8 cellular contexts compared by ENCODE assay signal in genomic region chr3:186107148-186108105, GRCh38. TPM values are rescaled to one million over a fixed set of nuclear protein-coding genes. Genes with fewer than 3 reads are reported as not detected.
DNase-seq lines count a peak whose midpoint lies in the region; ATAC-seq and TF ChIP-seq lines count a peak whose summit lies in the region.

No MANE protein-coding gene starts in this region.

- peaks cover 6% of the 10 kb centered on the region for H3K27me3 Mint-ChIP-seq in HFFc6 (ENCODE audit: insufficient read depth)

- ATAC-seq in HG03460 (IDR thresholded peaks at IDR 0.05; ENCODE audit: unreplicated experiment) = no peak

- no peak; the same call in 1 of the 2 replicates for TF ChIP-seq CTCF in HFFc6 (IDR thresholded peaks at IDR 0.05)
- no peak for TF ChIP-seq CTCF in WI38 (IDR thresholded peaks at IDR 0.05; ENCODE audit: low read depth, low read length)

- H3K4me3 ChIP-seq in WI38 (ENCODE audit: low read depth, low read length) = peak overlapping the region; percentile 84

- H3K4me3 Mint-ChIP-seq in HFFc6 = peak overlapping the region; percentile 92

- no peaks in the 10 kb centered on the region for H3K9me3 Mint-ChIP-seq in HFFc6

- H3K36me3 Mint-ChIP-seq in HFFc6 (ENCODE audit: low read depth) = peaks cover 26% of the 10 kb centered on the region

- H3K4me1 Mint-ChIP-seq in HFFc6 (ENCODE audit: low read depth) = peaks cover 56% of the 10 kb centered on the region

- peak; percentile 75 for DNase-seq in COLO668 (lab: John Stamatoyannopoulos, UW; ENCODE audit: unreplicated experiment)
- DNase-seq in HFFc6 = peak; percentile 37
- peak; percentile 90 for DNase-seq in NCI-H345 treated with DMSO at 0.1 percent for 48 hours (lab: John Stamatoyannopoulos, UW; ENCODE audit: unreplicated experiment)
- peak; percentile 69 for DNase-seq in dermis blood vessel endothelial cell
- peak; percentile 94 for DNase-seq in left kidney (ENCODE audit: low read depth, low spot score)
- peak; percentile 49 to 55 for DNase-seq in stimulated activated CD4-positive, alpha-beta T cell treated with anti-CD3 and anti-CD28 coated beads, Interleukin-2, amount 100 ng/mL, for 24 hours

- peak overlapping the region; percentile 97 for H3K27ac Mint-ChIP-seq in HFFc6

RNA-seq across cellular contexts. Expression of gene ETV5, which starts 1.5 kb away (rescaled TPM):
- 10 to 100 TPM; 48.6 to 69.3 (median 52.5) TPM for total RNA-seq in HFFc6 (2021; fragmentation: NEBNext Ultra II Directional; extraction: Animal tissue kit (Norgen Biotek cat#: 25700))
- 14.1 and 38.6 TPM in 2 replicates for total RNA-seq in dermis blood vessel endothelial cell

Comparison
In these comparisons a context has a peak if more than half of its experiments do, and no peak if none do; other contexts are left out.
1. DNase-seq: peak in every context shown above with its lines; median percentile 94 in left kidney; 90 in NCI-H345 treated with DMSO at 0.1 percent for 48 hours; 75 in COLO668; 69 in dermis blood vessel endothelial cell; 52 in stimulated activated CD4-positive, alpha-beta T cell treated with anti-CD3 and anti-CD28 coated beads, Interleukin-2, amount 100 ng/mL, for 24 hours; 37 in HFFc6.